ENCODE assay signal across 33 cellular contexts in genomic region chr3:80855482-80855881, GRCh38.
"Had no signal": no experiment of that assay in that cellular context is flagged by ENCODE, and none has a peak within 500 bp of the region (broad histone marks: within the 10 kb centered on the region; RNA-seq: fewer than 3 reads in every experiment).

No MANE protein-coding gene starts in this region.

- H3K9me3 Mint-ChIP-seq: brain had no signal

- H3K27me3 Mint-ChIP-seq: activated B cell treated with CpG ODN at 0.5 μM for 24 hours; activated CD4-positive, alpha-beta memory T cell treated with anti-CD3 and anti-CD28 coated beads, Interleukin-2, amount 10 ng/mL, durations not matched to agents 7 days and 5 days; activated CD4-positive, alpha-beta T cell treated with anti-CD3 and anti-CD28 coated beads for 36 hours; activated CD4-positive, alpha-beta T cell treated with anti-CD3 and anti-CD28 coated beads, Interleukin-2, amount 10 ng/mL, durations not matched to agents 7 days and 5 days; activated CD8-positive, alpha-beta memory T cell treated with anti-CD3 and anti-CD28 coated beads, Interleukin-2, amount 10 ng/mL, durations not matched to agents 7 days and 5 days; activated naive CD4-positive, alpha-beta T cell treated with anti-CD3 and anti-CD28 coated beads, Interleukin-2, amount 10 ng/mL, durations not matched to agents 7 days and 5 days; activated naive CD4-positive, alpha-beta T cell treated with anti-CD3 and anti-CD28 coated beads, Interleukin-2, amount 50 U/mL, for 24 hours; activated naive CD8-positive, alpha-beta T cell; activated naive CD8-positive, alpha-beta T cell treated with anti-CD3 and anti-CD28 coated beads, Interleukin-2, amount 10 ng/mL, durations not matched to agents 7 days and 5 days; activated naive CD8-positive, alpha-beta T cell treated with anti-CD3 and anti-CD28 coated beads, Interleukin-2, amount 50 U/mL, for 24 hours; activated T-helper 17 cell treated with anti-CD3 and anti-CD28 coated beads, Interleukin-2, amount 50 U/mL, for 72 hours; brain; central memory CD8-positive, alpha-beta T cell; T-helper 17 cell had no signal

- H3K36me3 Mint-ChIP-seq: activated CD8-positive, alpha-beta memory T cell treated with anti-CD3 and anti-CD28 coated beads, Interleukin-2, amount 10 ng/mL, durations not matched to agents 7 days and 5 days; activated naive CD4-positive, alpha-beta T cell treated with anti-CD3 and anti-CD28 coated beads, Interleukin-2, amount 10 ng/mL, durations not matched to agents 7 days and 5 days; activated naive CD4-positive, alpha-beta T cell treated with anti-CD3 and anti-CD28 coated beads, Interleukin-2, amount 50 U/mL, for 24 hours; activated naive CD8-positive, alpha-beta T cell; activated naive CD8-positive, alpha-beta T cell treated with anti-CD3 and anti-CD28 coated beads, Interleukin-2, amount 10 ng/mL, durations not matched to agents 7 days and 5 days; brain had no signal

- ATAC-seq: activated CD4-positive, alpha-beta T cell treated with anti-CD3 and anti-CD28 coated beads for 36 hours; activated CD8-positive, alpha-beta memory T cell treated with anti-CD3 and anti-CD28 coated beads, Interleukin-2, amount 10 ng/mL, durations not matched to agents 7 days and 5 days; activated CD8-positive, alpha-beta T cell treated with anti-CD3 and anti-CD28 coated beads, Interleukin-2, amount 10 ng/mL, durations not matched to agents 7 days and 5 days; activated naive CD8-positive, alpha-beta T cell treated with anti-CD3 and anti-CD28 coated beads, Interleukin-2, amount 50 U/mL, for 24 hours; activated T-cell treated with anti-CD3 and anti-CD28 coated beads, Interleukin-2, amount 50 U/mL, for 4 hours; activated T-cell treated with anti-CD3 and anti-CD28 coated beads, Interleukin-2, amount 50 U/mL, for 72 hours; activated T-helper 17 cell treated with anti-CD3 and anti-CD28 coated beads, Interleukin-2, amount 50 U/mL, for 72 hours; T-helper 17 cell had no signal

- H3K4me3 Mint-ChIP-seq: activated B cell treated with CpG ODN at 0.5 μM for 24 hours; activated CD4-positive, alpha-beta memory T cell treated with anti-CD3 and anti-CD28 coated beads, Interleukin-2, amount 10 ng/mL, durations not matched to agents 7 days and 5 days; activated CD4-positive, alpha-beta T cell treated with anti-CD3 and anti-CD28 coated beads for 36 hours; activated CD4-positive, alpha-beta T cell treated with anti-CD3 and anti-CD28 coated beads, Interleukin-2, amount 10 ng/mL, durations not matched to agents 7 days and 5 days; activated CD8-positive, alpha-beta memory T cell treated with anti-CD3 and anti-CD28 coated beads, Interleukin-2, amount 10 ng/mL, durations not matched to agents 7 days and 5 days; activated CD8-positive, alpha-beta T cell treated with anti-CD3 and anti-CD28 coated beads, Interleukin-2, amount 10 ng/mL, durations not matched to agents 7 days and 5 days; activated naive CD4-positive, alpha-beta T cell treated with anti-CD3 and anti-CD28 coated beads, Interleukin-2, amount 10 ng/mL, durations not matched to agents 7 days and 5 days; activated naive CD4-positive, alpha-beta T cell treated with anti-CD3 and anti-CD28 coated beads, Interleukin-2, amount 50 U/mL, for 24 hours; activated naive CD8-positive, alpha-beta T cell; activated naive CD8-positive, alpha-beta T cell treated with anti-CD3 and anti-CD28 coated beads, Interleukin-2, amount 10 ng/mL, durations not matched to agents 7 days and 5 days; activated naive CD8-positive, alpha-beta T cell treated with anti-CD3 and anti-CD28 coated beads, Interleukin-2, amount 50 U/mL, for 24 hours; activated T-cell treated with anti-CD3 and anti-CD28 coated beads, Interleukin-2, amount 50 U/mL, for 4 hours; activated T-cell treated with anti-CD3 and anti-CD28 coated beads, Interleukin-2, amount 50 U/mL, for 72 hours; activated T-helper 1 cell treated with anti-CD3 and anti-CD28 coated beads, Interleukin-12 subunit alpha, Interleukin-12 subunit beta, Interleukin-2, Interleukin-4 antibody, amounts not matched to agents 30 ng/mL and 10 ng/mL and 1 ng/mL, durations not matched to agents 14 hours and 24 hours and 36 hours; activated T-helper 17 cell treated with anti-CD3 and anti-CD28 coated beads, Interleukin-2, amount 50 U/mL, for 72 hours; brain; central memory CD8-positive, alpha-beta T cell; T-helper 17 cell had no signal

- H3K27ac Mint-ChIP-seq: activated B cell treated with CpG ODN at 0.5 μM for 24 hours; activated CD4-positive, alpha-beta memory T cell treated with anti-CD3 and anti-CD28 coated beads, Interleukin-2, amount 10 ng/mL, durations not matched to agents 7 days and 5 days; activated CD4-positive, alpha-beta T cell treated with anti-CD3 and anti-CD28 coated beads for 36 hours; activated CD4-positive, alpha-beta T cell treated with anti-CD3 and anti-CD28 coated beads, Interleukin-2, amount 10 ng/mL, durations not matched to agents 7 days and 5 days; activated CD8-positive, alpha-beta memory T cell treated with anti-CD3 and anti-CD28 coated beads, Interleukin-2, amount 10 ng/mL, durations not matched to agents 7 days and 5 days; activated CD8-positive, alpha-beta T cell treated with anti-CD3 and anti-CD28 coated beads, Interleukin-2, amount 10 ng/mL, durations not matched to agents 7 days and 5 days; activated naive CD4-positive, alpha-beta T cell treated with anti-CD3 and anti-CD28 coated beads, Interleukin-2, amount 10 ng/mL, durations not matched to agents 7 days and 5 days; activated naive CD4-positive, alpha-beta T cell treated with anti-CD3 and anti-CD28 coated beads, Interleukin-2, amount 50 U/mL, for 24 hours; activated naive CD8-positive, alpha-beta T cell; activated naive CD8-positive, alpha-beta T cell treated with anti-CD3 and anti-CD28 coated beads, Interleukin-2, amount 10 ng/mL, durations not matched to agents 7 days and 5 days; activated naive CD8-positive, alpha-beta T cell treated with anti-CD3 and anti-CD28 coated beads, Interleukin-2, amount 50 U/mL, for 24 hours; activated T-cell treated with anti-CD3 and anti-CD28 coated beads, Interleukin-2, amount 50 U/mL, for 72 hours; activated T-helper 1 cell treated with anti-CD3 and anti-CD28 coated beads, Interleukin-12 subunit alpha, Interleukin-12 subunit beta, Interleukin-2, Interleukin-4 antibody, amounts not matched to agents 30 ng/mL and 10 ng/mL and 1 ng/mL, durations not matched to agents 14 hours and 24 hours and 36 hours; activated T-helper 17 cell treated with anti-CD3 and anti-CD28 coated beads, Interleukin-2, amount 50 U/mL, for 72 hours; brain; T-helper 17 cell had no signal

- H3K4me1 Mint-ChIP-seq: activated B cell treated with CpG ODN at 0.5 μM for 24 hours; activated CD4-positive, alpha-beta memory T cell treated with anti-CD3 and anti-CD28 coated beads, Interleukin-2, amount 10 ng/mL, durations not matched to agents 7 days and 5 days; activated CD4-positive, alpha-beta T cell treated with anti-CD3 and anti-CD28 coated beads for 36 hours; activated CD4-positive, alpha-beta T cell treated with anti-CD3 and anti-CD28 coated beads, Interleukin-2, amount 10 ng/mL, durations not matched to agents 7 days and 5 days; activated CD8-positive, alpha-beta memory T cell treated with anti-CD3 and anti-CD28 coated beads, Interleukin-2, amount 10 ng/mL, durations not matched to agents 7 days and 5 days; activated naive CD4-positive, alpha-beta T cell treated with anti-CD3 and anti-CD28 coated beads, Interleukin-2, amount 10 ng/mL, durations not matched to agents 7 days and 5 days; activated naive CD4-positive, alpha-beta T cell treated with anti-CD3 and anti-CD28 coated beads, Interleukin-2, amount 50 U/mL, for 24 hours; activated naive CD8-positive, alpha-beta T cell treated with anti-CD3 and anti-CD28 coated beads, Interleukin-2, amount 10 ng/mL, durations not matched to agents 7 days and 5 days; activated naive CD8-positive, alpha-beta T cell treated with anti-CD3 and anti-CD28 coated beads, Interleukin-2, amount 50 U/mL, for 24 hours; activated T-helper 17 cell treated with anti-CD3 and anti-CD28 coated beads, Interleukin-2, amount 50 U/mL, for 72 hours; brain; central memory CD8-positive, alpha-beta T cell; T-helper 17 cell had no signal

- DNase-seq: activated B cell treated with CpG ODN at 0.5 μM for 24 hours; activated CD4-positive, alpha-beta memory T cell treated with anti-CD3 and anti-CD28 coated beads, Interleukin-2, amount 10 ng/mL, durations not matched to agents 7 days and 5 days; activated CD4-positive, alpha-beta T cell treated with anti-CD3 and anti-CD28 coated beads for 1 hour; activated CD4-positive, alpha-beta T cell treated with anti-CD3 and anti-CD28 coated beads for 36 hours; activated CD4-positive, alpha-beta T cell treated with anti-CD3 and anti-CD28 coated beads for 48 hours; activated CD4-positive, alpha-beta T cell treated with anti-CD3 and anti-CD28 coated beads, Interleukin-2, amount 10 ng/mL, durations not matched to agents 7 days and 5 days; activated CD4-positive, alpha-beta T cell treated with anti-CD3 and anti-CD28 coated beads, Interleukin-2, amount 50 U/mL, for 48 hours; activated CD8-positive, alpha-beta memory T cell treated with anti-CD3 and anti-CD28 coated beads for 24 hours; activated CD8-positive, alpha-beta memory T cell treated with anti-CD3 and anti-CD28 coated beads, Interleukin-2, amount 10 ng/mL, durations not matched to agents 7 days and 5 days; activated CD8-positive, alpha-beta memory T cell treated with anti-CD3 and anti-CD28 coated beads, Interleukin-2, amount 50 U/mL, for 48 hours; activated CD8-positive, alpha-beta T cell treated with anti-CD3 and anti-CD28 coated beads, Interleukin-2, amount 10 ng/mL, durations not matched to agents 7 days and 5 days; activated effector memory CD4-positive, alpha-beta T cell treated with anti-CD3 and anti-CD28 coated beads, Interleukin-2, amount 50 U/mL, for 16 hours; activated gamma-delta T cell treated with Interleukin-2 at 50 U/mL for 16 hours; activated naive CD4-positive, alpha-beta T cell treated with anti-CD3 and anti-CD28 coated beads, Interleukin-2, amount 10 ng/mL, durations not matched to agents 7 days and 5 days; activated naive CD4-positive, alpha-beta T cell treated with Interleukin-2 at 50 U/mL for 16 hours; activated naive CD8-positive, alpha-beta T cell treated with anti-CD3 and anti-CD28 coated beads, Interleukin-2, amount 10 ng/mL, durations not matched to agents 7 days and 5 days; activated naive CD8-positive, alpha-beta T cell treated with anti-CD3 and anti-CD28 coated beads, Interleukin-2, amount 50 U/mL, for 24 hours; activated T-cell treated with anti-CD3 and anti-CD28 coated beads, Interleukin-2, amount 50 U/mL, for 1 hour; activated T-cell treated with anti-CD3 and anti-CD28 coated beads, Interleukin-2, amount 50 U/mL, for 4 hours; activated T-cell treated with anti-CD3 and anti-CD28 coated beads, Interleukin-2, amount 50 U/mL, for 72 hours; amygdala; anterior cingulate cortex; caudate nucleus; cerebellar nuclear complex; colonic mucosa; T-helper 17 cell; T-helper 9 cell had no signal
